29 cellular contexts compared by ENCODE assay signal in genomic region chr10:48592346-48592745, GRCh38. TPM values are rescaled to one million over a fixed set of nuclear protein-coding genes. Genes with fewer than 3 reads are reported as not detected.
"Had no signal": no experiment of that assay in that cellular context is flagged by ENCODE, and none has a peak within 500 bp of the region (broad histone marks: within the 10 kb centered on the region; RNA-seq: fewer than 3 reads in every experiment).

No MANE protein-coding gene starts in this region.

- H3K9ac ChIP-seq: parathyroid adenoma had no signal

- H3K9me3 ChIP-seq: left ventricle myocardium inferior, mucosa of descending colon, psoas muscle, right atrium auricular region, right lobe of liver, stomach, suprapubic skin, thoracic aorta, tibial artery, upper lobe of right lung had no signal

- H3K4me1 ChIP-seq: parathyroid adenoma, psoas muscle, right lobe of liver, stomach, upper lobe of right lung had no signal

- ATAC-seq: mucosa of descending colon; natural killer cell treated with Interleukin-12 subunit alpha and Interleukin-12 subunit beta and Interleukin-15 and Interleukin-18, amount 100 ng/mL, for 72 hours; psoas muscle; right lobe of liver; stimulated activated naive B cell treated with anti-CD40 and anti-IgM and Interleukin-4, amounts not matched to agents 10 μg/mL and 1 μg/mL and 100 μg/mL, for 72 hours; stimulated activated naive CD8-positive, alpha-beta T cell treated with anti-CD3 and anti-CD28 coated beads, Interleukin-15, Interleukin-2, amounts not matched to agents 100 U/mL and 50 U/mL, for 24 hours; upper lobe of right lung had no signal

- H3K4me2 ChIP-seq: smooth muscle cell had no signal

- H3K36me3 ChIP-seq: left ventricle myocardium inferior, right atrium auricular region, right lobe of liver, stomach, suprapubic skin, thoracic aorta, tibial artery, upper lobe of right lung had no signal

- H3K4me3 ChIP-seq: left ventricle myocardium inferior, lung, mucosa of descending colon, psoas muscle, right atrium auricular region, right lobe of liver, smooth muscle cell, stomach, suprapubic skin, thoracic aorta, tibial artery, upper lobe of right lung had no signal

- H3K27ac ChIP-seq: left ventricle myocardium inferior, parathyroid adenoma, psoas muscle, right atrium auricular region, right lobe of liver, stomach, suprapubic skin, thoracic aorta, tibial artery, upper lobe of right lung had no signal

- DNase-seq: hypothalamus; immature natural killer cell; kidney; left ventricle myocardium inferior; midbrain; mucosa of descending colon; naive thymus-derived CD4-positive, alpha-beta T cell; nucleus accumbens; psoas muscle; right lobe of liver; stimulated activated CD4-positive, alpha-beta T cell treated with anti-CD3 and anti-CD28 coated beads, Interleukin-1b, Interleukin-23, amount 100 ng/mL, for 48 hours; stimulated activated CD4-positive, alpha-beta T cell treated with anti-CD3 and anti-CD28 coated beads, Interleukin-2, amount 100 ng/mL, for 48 hours; stimulated activated CD4-positive, alpha-beta T cell treated with anti-CD3 and anti-CD28 coated beads, Interleukin-4, amount 100 ng/mL, for 4 hours; stimulated activated CD8-positive, alpha-beta memory T cell treated with anti-CD3 and anti-CD28 coated beads, Interleukin-4, amount 100 ng/mL, for 48 hours; stimulated activated naive B cell treated with anti-CD40 and anti-IgM and Interleukin-4, amounts not matched to agents 10 μg/mL and 1 μg/mL and 100 μg/mL, for 72 hours; stimulated activated naive CD8-positive, alpha-beta T cell treated with anti-CD3 and anti-CD28 coated beads, Interleukin-15, Interleukin-2, amounts not matched to agents 100 U/mL and 50 U/mL, for 24 hours; stomach; tibial artery; trophoblast cell; upper lobe of right lung had no signal

- H2AFZ ChIP-seq: parathyroid adenoma had no signal

- FAIRE-seq: islet of Langerhans, kidney, urothelium cell line had no signal

- H3K27me3 ChIP-seq: right atrium auricular region, right lobe of liver, suprapubic skin, tibial artery, upper lobe of right lung had no signal

- H3K79me2 ChIP-seq: parathyroid adenoma had no signal

RNA-seq across cellular contexts. Expression of gene ARHGAP22, which starts 12.5 kb away (rescaled TPM):
- polyA plus RNA-seq: immature natural killer cell; naive thymus-derived CD4-positive, alpha-beta T cell had no signal
